ENCODE assay signal across 9 cellular contexts in the genomic region with DNA sequence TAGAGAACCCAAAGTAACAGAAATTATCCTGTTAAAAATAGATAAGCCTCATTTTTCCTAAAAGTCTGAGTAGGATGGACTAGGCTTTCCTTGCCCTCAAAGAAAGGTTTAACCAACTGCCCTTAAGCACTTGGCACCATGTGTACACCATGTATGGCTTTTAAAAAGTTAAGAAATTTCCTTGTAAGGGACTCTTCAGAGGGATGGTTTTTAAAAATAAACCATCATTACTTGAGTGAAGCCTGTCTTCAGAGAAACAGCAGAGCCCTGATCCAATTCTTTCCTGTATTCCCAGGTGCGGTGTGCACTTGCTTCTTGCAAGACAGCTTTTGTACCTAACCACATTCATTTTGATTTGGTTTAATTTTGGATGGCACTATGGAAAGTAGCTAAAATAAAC. TPM values are rescaled to one million over a fixed set of nuclear protein-coding genes. Genes with fewer than 3 reads are reported as not detected.
A peak's percentile ranks its signal among the peaks of the same experiment; 100 is the strongest.
DNase-seq lines count a peak whose midpoint lies in the region; ATAC-seq and TF ChIP-seq lines count a peak whose summit lies in the region.
"Had no signal": no experiment of that assay in that cellular context is flagged by ENCODE, and none has a peak within 500 bp of the region (broad histone marks: within the 10 kb centered on the region; RNA-seq: fewer than 3 reads in every experiment).

No MANE protein-coding gene starts in this region.

- H3K4me3 ChIP-seq in kidney epithelial cell (ENCODE audit: low read depth, low read length) (peak overlapping the region; percentile 70), transverse colon (peak overlapping the region in 3 of 4 donors; percentile 77 to 91 (median 82))

- CTCF ChIA-PET in activated CD4-positive, alpha-beta memory T cell treated with anti-CD3 and anti-CD28 coated beads, Interleukin-2, amount 10 ng/mL, durations not matched to agents 7 days and 5 days (lab: Charles Lee), result no interaction called here

- no peak for TF ChIP-seq POLR2A in transverse colon (IDR thresholded peaks at IDR 0.05)

- H3K27me3 Mint-ChIP-seq in activated T-cell treated with anti-CD3 and anti-CD28 coated beads, Interleukin-2, amount 50 U/mL, for 72 hours (ENCODE audit: low read depth), result no peaks in the 10 kb centered on the region
- no peaks in the 10 kb centered on the region for H3K27me3 Mint-ChIP-seq in activated CD4-positive, alpha-beta memory T cell treated with anti-CD3 and anti-CD28 coated beads, Interleukin-2, amount 10 ng/mL, durations not matched to agents 7 days and 5 days

- H3K27ac Mint-ChIP-seq in activated T-cell treated with anti-CD3 and anti-CD28 coated beads, Interleukin-2, amount 50 U/mL, for 72 hours, result peak overlapping the region; percentile 89
- H3K27ac Mint-ChIP-seq in activated CD4-positive, alpha-beta memory T cell treated with anti-CD3 and anti-CD28 coated beads, Interleukin-2, amount 10 ng/mL, durations not matched to agents 7 days and 5 days, result peak overlapping the region; percentile 45

- H3K27me3 ChIP-seq in kidney epithelial cell (ENCODE audit: control insufficient read depth, insufficient read depth, low read length) (no peaks in the 10 kb centered on the region), transverse colon (no peaks in the 10 kb centered on the region)

- peaks cover 0 to 20% (median 14%) of the 10 kb centered on the region in 4 donors for H3K4me1 ChIP-seq in transverse colon

- no peak for ATAC-seq in activated T-cell treated with anti-CD3 and anti-CD28 coated beads, Interleukin-2, amount 50 U/mL, for 72 hours (replicated peaks in 1 of 2)
- ATAC-seq in GM21737 (IDR thresholded peaks at IDR 0.05; ENCODE audit: unreplicated experiment) (no peak), omental fat pad (ENCODE audit: low FRiP score) (no peak)

- peaks cover 33 to 53% of the 10 kb centered on the region in 2 donors for H3K36me3 Mint-ChIP-seq in activated T-cell treated with anti-CD3 and anti-CD28 coated beads, Interleukin-2, amount 50 U/mL, for 72 hours (ENCODE audit: insufficient read depth in 2 of 2)
- peaks cover 55% of the 10 kb centered on the region for H3K36me3 Mint-ChIP-seq in activated CD4-positive, alpha-beta memory T cell treated with anti-CD3 and anti-CD28 coated beads, Interleukin-2, amount 10 ng/mL, durations not matched to agents 7 days and 5 days (ENCODE audit: low read depth)

- peak overlapping the region; percentile 93 to 98 (median 98) for H3K27ac ChIP-seq in transverse colon

- no peak for DNase-seq in activated T-cell treated with anti-CD3 and anti-CD28 coated beads, Interleukin-2, amount 50 U/mL, for 72 hours
- DNase-seq in activated T-cell treated with anti-CD3 and anti-CD28 coated beads, Interleukin-2, amount 50 U/mL, for 1 hour, result no peak
- DNase-seq in activated CD4-positive, alpha-beta memory T cell treated with anti-CD3 and anti-CD28 coated beads, Interleukin-2, amount 10 ng/mL, durations not matched to agents 7 days and 5 days, result no peak
- DNase-seq in kidney epithelial cell (ENCODE audit: low read depth) (no peak), transverse colon (no peak), omental fat pad (ENCODE audit: low spot score) (no peak), inferior parietal cortex (ENCODE audit: extremely low spot score) (no peak)
- DNase-seq: DMS53 had no signal

- peaks cover 21 to 22% of the 10 kb centered on the region in 2 donors for H3K9me3 Mint-ChIP-seq in activated T-cell treated with anti-CD3 and anti-CD28 coated beads, Interleukin-2, amount 50 U/mL, for 72 hours
- H3K9me3 Mint-ChIP-seq in activated CD4-positive, alpha-beta memory T cell treated with anti-CD3 and anti-CD28 coated beads, Interleukin-2, amount 10 ng/mL, durations not matched to agents 7 days and 5 days, result peaks cover 33% of the 10 kb centered on the region

- TF ChIP-seq CTCF in kidney epithelial cell (IDR thresholded peaks at IDR 0.05; ENCODE audit: insufficient read depth, low read length, poor library complexity, severe bottlenecking) (no peak), transverse colon (IDR thresholded peaks at IDR 0.05) (no peak), omental fat pad (IDR thresholded peaks at IDR 0.05) (no peak)

- no peak for TF ChIP-seq EP300 in transverse colon (IDR thresholded peaks at IDR 0.05; ENCODE audit: low read depth)

- in situ Hi-C loops in transverse colon (cut with MboI; ENCODE audit: low pct_ligation_motif_present in 1 of 4, low pct_unique_long_range_greater_than_20kb in 1 of 4, low sequenced_read_pairs in 3 of 4), result loop anchor here in 1 of 4 donors (25.0 kb wide), 1 partner anchor 102 kb away; the partner anchor contains the start of gene NAB1

- H3K4me3 Mint-ChIP-seq in activated T-cell treated with anti-CD3 and anti-CD28 coated beads, Interleukin-2, amount 50 U/mL, for 72 hours, result peak overlapping the region; percentile 95 to 97
- peak overlapping the region; percentile 89 for H3K4me3 Mint-ChIP-seq in activated CD4-positive, alpha-beta memory T cell treated with anti-CD3 and anti-CD28 coated beads, Interleukin-2, amount 10 ng/mL, durations not matched to agents 7 days and 5 days

- POLR2A ChIA-PET in activated CD4-positive, alpha-beta memory T cell treated with anti-CD3 and anti-CD28 coated beads, Interleukin-2, amount 10 ng/mL, durations not matched to agents 7 days and 5 days (lab: Charles Lee), result no interaction called here

- intact Hi-C loops in transverse colon (cut with DNase I; ENCODE audit: low total_unique reads), result no loop called here

- peaks cover 17 to 18% of the 10 kb centered on the region in 2 donors for H3K9me3 ChIP-seq in transverse colon

- no peaks in the 10 kb centered on the region for H3K36me3 ChIP-seq in kidney epithelial cell (ENCODE audit: control insufficient read depth, insufficient read depth, low read length)
- no peaks in the 10 kb centered on the region for H3K36me3 ChIP-seq in transverse colon

- H3K4me1 Mint-ChIP-seq in activated T-cell treated with anti-CD3 and anti-CD28 coated beads, Interleukin-2, amount 50 U/mL, for 72 hours (ENCODE audit: low read depth), result peaks cover 46% of the 10 kb centered on the region
- H3K4me1 Mint-ChIP-seq in activated CD4-positive, alpha-beta memory T cell treated with anti-CD3 and anti-CD28 coated beads, Interleukin-2, amount 10 ng/mL, durations not matched to agents 7 days and 5 days, result peaks cover 46% of the 10 kb centered on the region

- WGBS in transverse colon (ENCODE audit: low coverage in 1 of 2), 2 donors, result 43 to 47% methylated on average over 1 of the region's 1 CpG

RNA-seq across cellular contexts. Expression of gene NEMP2, which starts 1.1 kb away (rescaled TPM):
- 10 to 100 TPM; 22.3 to 22.9 TPM for total RNA-seq in activated T-cell treated with anti-CD3 and anti-CD28 coated beads, Interleukin-2, amount 50 U/mL, for 72 hours
- 10 to 100 TPM; 18.9 to 19.1 TPM for total RNA-seq in activated CD4-positive, alpha-beta memory T cell treated with anti-CD3 and anti-CD28 coated beads, Interleukin-2, amount 10 ng/mL, durations not matched to agents 7 days and 5 days
- total RNA-seq in kidney epithelial cell, result 3.8 and 6.8 TPM in 2 replicates
- total RNA-seq in transverse colon, result 1 to 10 TPM in 2 of 4 donors, under 1 TPM in 1, not detected in 1; 0.20 to 2.4 (median 1.6) TPM
- total RNA-seq in omental fat pad, result 10 to 100 TPM in 1 of 4 donors, 1 to 10 TPM in 3; 2.6 to 10.5 (median 5.3) TPM
